ENCODE assay signal across 7 cellular contexts in the genomic region with DNA sequence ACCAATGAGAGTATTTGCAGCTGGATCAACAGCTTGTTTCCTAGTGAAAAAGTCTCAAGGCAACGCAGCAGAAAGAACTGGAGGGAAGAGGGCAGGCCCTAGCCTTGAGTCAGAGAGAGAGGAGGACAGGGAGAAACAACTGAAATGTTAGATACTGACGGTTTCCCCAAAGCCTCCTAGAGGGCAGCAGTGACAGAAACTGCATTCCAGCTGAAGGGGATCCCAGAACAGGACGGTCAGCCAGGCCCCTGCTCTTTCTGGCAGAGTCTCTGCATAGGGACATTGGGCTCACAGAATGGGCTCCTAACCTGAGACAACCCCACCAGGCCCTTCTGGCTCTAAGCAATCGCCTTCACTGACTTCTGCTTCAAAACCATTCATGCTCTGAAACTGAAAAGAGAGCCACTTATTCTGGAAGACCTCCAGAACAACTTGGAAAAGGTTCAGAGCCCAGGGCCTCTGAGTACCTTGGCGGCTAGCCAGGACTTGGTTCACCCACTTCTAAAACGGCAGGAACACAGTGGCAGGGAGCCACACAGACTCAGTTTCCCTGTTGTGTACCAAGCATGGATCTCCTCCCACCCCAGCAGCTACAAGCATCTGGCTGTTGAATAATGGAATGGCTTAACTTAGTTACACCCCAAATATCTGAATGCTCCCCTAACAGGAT.
DNase-seq lines count a peak whose midpoint lies in the region; ATAC-seq and TF ChIP-seq lines count a peak whose summit lies in the region.

No MANE protein-coding gene starts in this region.

- intact Hi-C loops in left ventricle myocardium superior (cut with micrococcal nuclease), result no loop called here
- intact Hi-C loops in gastrocnemius medialis (cut with DNase I; ENCODE audit: low total_unique reads), result no loop called here

- no peaks in the 10 kb centered on the region for H3K27me3 ChIP-seq in WERI-Rb-1 (ENCODE audit: insufficient read depth, low read depth, severe bottlenecking)
- H3K27me3 ChIP-seq in gastrocnemius medialis, result no peaks in the 10 kb centered on the region

- H3K36me3 ChIP-seq in WERI-Rb-1 (no peaks in the 10 kb centered on the region), gastrocnemius medialis (peaks cover 0 to 5% of the 10 kb centered on the region in 2 donors)

- no peak overlapping the region for H3K4me3 ChIP-seq in HFF-Myc (replicated peaks; ENCODE audit: low read depth, low read length)
- H3K4me3 ChIP-seq in WERI-Rb-1 (ENCODE audit: low read depth, low read length), result no peak overlapping the region
- no peak overlapping the region for H3K4me3 ChIP-seq in gastrocnemius medialis

- TF ChIP-seq CTCF in HFF-Myc (IDR thresholded peaks at IDR 0.05; ENCODE audit: low read depth, low read length, missing control alignments) (peak; percentile 17), WERI-Rb-1 (IDR thresholded peaks at IDR 0.05; ENCODE audit: low read depth, low read length) (peak; percentile 25; the same call in 1 of the 2 replicates), gastrocnemius medialis (IDR thresholded peaks at IDR 0.05 in 4 of 5, conservative IDR thresholded peaks at IDR 0.05 in 1 of 5) (peak in 1 of 5 experiments; percentile 20)

- in situ Hi-C loops in gastrocnemius medialis (cut with MboI; ENCODE audit: low sequenced_read_pairs in 4 of 4), result no loop called here

- H3K9me3 ChIP-seq in WERI-Rb-1 (ENCODE audit: severe bottlenecking), result peaks cover 7% of the 10 kb centered on the region
- H3K9me3 ChIP-seq in gastrocnemius medialis, result no peaks in the 10 kb centered on the region

- TF ChIP-seq POLR2A in gastrocnemius medialis (IDR thresholded peaks at IDR 0.05), result no peak

- ATAC-seq in left ventricle myocardium superior, result peak; percentile 85
- peak; percentile 58 to 65 for ATAC-seq in gastrocnemius medialis

- no peak for DNase-seq in HFF-Myc (ENCODE audit: extremely low read depth, low read depth)
- DNase-seq in WERI-Rb-1, result no peak
- DNase-seq in left ventricle myocardium superior, result peak; percentile 50
- no peak for DNase-seq in gastrocnemius medialis
- no peak for DNase-seq in HK-2 (ENCODE audit: unreplicated experiment)
- no peak for DNase-seq in NCI-H345 treated with DMSO at 0.1 percent for 48 hours (lab: John Stamatoyannopoulos, UW; ENCODE audit: unreplicated experiment)
- DNase-seq in activated naive CD4-positive, alpha-beta T cell treated with Interleukin-2 at 50 U/mL for 16 hours, result no peak

- peaks cover 5 to 10% of the 10 kb centered on the region in 2 donors for H3K4me1 ChIP-seq in gastrocnemius medialis

- H3K27ac ChIP-seq in WERI-Rb-1, result no peak overlapping the region
- H3K27ac ChIP-seq in gastrocnemius medialis, result peak overlapping the region in 1 of 4 donors; percentile 51
